Comparison of ENCODE assay signal across 20 cellular contexts in the genomic region with DNA sequence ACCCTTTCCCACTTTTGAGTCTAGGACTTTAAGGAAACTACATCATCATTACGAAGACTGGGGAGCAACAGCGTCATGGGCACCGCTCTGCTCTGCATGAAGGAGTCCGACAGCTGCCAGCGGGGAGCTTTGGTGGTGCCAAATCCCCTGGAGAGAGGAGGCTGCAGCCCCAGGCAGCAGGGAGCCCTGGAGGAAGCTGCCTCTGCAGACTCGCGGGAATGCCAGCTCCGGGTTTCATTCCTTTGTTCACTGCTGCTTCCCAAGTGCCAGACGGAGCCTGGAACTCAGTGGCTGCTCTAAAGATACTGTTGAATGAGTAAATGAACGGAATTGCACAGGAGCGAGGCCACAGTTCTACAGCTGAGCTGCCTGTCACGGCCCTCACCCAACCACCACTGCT.
DNase-seq lines count a peak whose midpoint lies in the region; ATAC-seq and TF ChIP-seq lines count a peak whose summit lies in the region.
"Had no signal": no experiment of that assay in that cellular context is flagged by ENCODE, and none has a peak within 500 bp of the region (broad histone marks: within the 10 kb centered on the region; RNA-seq: fewer than 3 reads in every experiment).

No MANE protein-coding gene starts in this region.

- TF ChIP-seq CTCF in breast epithelium (IDR thresholded peaks at IDR 0.05) (no peak), MCF 10A (IDR thresholded peaks at IDR 0.05; ENCODE audit: unreplicated experiment) (no peak), ascending aorta (IDR thresholded peaks at IDR 0.05) (no peak), lower lobe of right lung (IDR thresholded peaks at IDR 0.05) (no peak), upper lobe of right lung (IDR thresholded peaks at IDR 0.05) (no peak), colonic mucosa (IDR thresholded peaks at IDR 0.05) (no peak)

- H3K4me1 ChIP-seq in breast epithelium, result no peaks in the 10 kb centered on the region
- peaks cover 0 to 13% of the 10 kb centered on the region in 2 donors for H3K4me1 ChIP-seq in ascending aorta
- no peaks in the 10 kb centered on the region for H3K4me1 ChIP-seq in lower lobe of right lung
- H3K4me1 ChIP-seq in upper lobe of right lung, result no peaks in the 10 kb centered on the region
- H3K4me1 ChIP-seq in colonic mucosa, result peaks cover 5% of the 10 kb centered on the region

- no peaks in the 10 kb centered on the region for H3K36me3 ChIP-seq in breast epithelium
- peaks cover 0 to 2% of the 10 kb centered on the region in 2 donors for H3K36me3 ChIP-seq in ascending aorta
- H3K36me3 ChIP-seq in lower lobe of right lung, result no peaks in the 10 kb centered on the region
- no peaks in the 10 kb centered on the region for H3K36me3 ChIP-seq in upper lobe of right lung
- no peaks in the 10 kb centered on the region for H3K36me3 ChIP-seq in colonic mucosa
- H3K36me3 ChIP-seq: SJSA1 had no signal

- H3K27ac ChIP-seq in breast epithelium, result peak overlapping the region; percentile 82 to 96
- H3K27ac ChIP-seq in ascending aorta, result peak overlapping the region; percentile 74 to 93
- no peak overlapping the region for H3K27ac ChIP-seq in lower lobe of right lung
- peak overlapping the region; percentile 65 for H3K27ac ChIP-seq in upper lobe of right lung
- H3K27ac ChIP-seq in colonic mucosa, result no peak overlapping the region
- H3K27ac ChIP-seq: SJSA1, tibial artery had no signal

- POLR2A ChIA-PET in MCF 10A (lab: Yijun Ruan, JAX), result no interaction called here

- no peak overlapping the region for H3K4me3 Mint-ChIP-seq in MCF 10A (ENCODE audit: unreplicated experiment)
- no peak overlapping the region for H3K4me3 Mint-ChIP-seq in activated naive CD4-positive, alpha-beta T cell treated with anti-CD3 and anti-CD28 coated beads for 36 hours
- H3K4me3 Mint-ChIP-seq: activated T-helper 17 cell treated with anti-CD3 and anti-CD28 coated beads, Interleukin-2, amount 50 U/mL, for 72 hours; CD14-positive monocyte; naive thymus-derived CD8-positive, alpha-beta T cell had no signal

- no peaks in the 10 kb centered on the region for H3K9me3 ChIP-seq in breast epithelium
- H3K9me3 ChIP-seq in ascending aorta, result no peaks in the 10 kb centered on the region
- H3K9me3 ChIP-seq in lower lobe of right lung, result no peaks in the 10 kb centered on the region
- H3K9me3 ChIP-seq in upper lobe of right lung, result no peaks in the 10 kb centered on the region
- no peaks in the 10 kb centered on the region for H3K9me3 ChIP-seq in colonic mucosa
- H3K9me3 ChIP-seq: SJSA1, tibial artery had no signal

- H3K4me3 ChIP-seq in breast epithelium (no peak overlapping the region), ascending aorta (no peak overlapping the region), lower lobe of right lung (peak overlapping the region; percentile 30), upper lobe of right lung (no peak overlapping the region), colonic mucosa (no peak overlapping the region)
- H3K4me3 ChIP-seq: SJSA1, smooth muscle cell, tibial artery had no signal

- no peaks in the 10 kb centered on the region for H3K27me3 ChIP-seq in breast epithelium
- H3K27me3 ChIP-seq in ascending aorta, result no peaks in the 10 kb centered on the region
- no peaks in the 10 kb centered on the region for H3K27me3 ChIP-seq in lower lobe of right lung (ENCODE audit: low read depth)
- no peaks in the 10 kb centered on the region for H3K27me3 ChIP-seq in upper lobe of right lung
- H3K27me3 ChIP-seq in colonic mucosa, result no peaks in the 10 kb centered on the region
- H3K27me3 ChIP-seq: SJSA1, tibial artery had no signal

- TF ChIP-seq POLR2A in breast epithelium (IDR thresholded peaks at IDR 0.05), result no peak

- CTCF ChIA-PET in MCF 10A (lab: Yijun Ruan, JAX), result interaction anchor here (0.6 kb wide), 1 partner anchor 62 kb away, joined by 3 read pairs; no protein-coding TSS in a partner anchor
- CTCF ChIA-PET in activated naive CD4-positive, alpha-beta T cell treated with anti-CD3 and anti-CD28 coated beads for 36 hours (lab: Charles Lee), result no interaction called here

- no peak overlapping the region for H3K27ac Mint-ChIP-seq in MCF 10A (ENCODE audit: low read depth, unreplicated experiment)
- H3K27ac Mint-ChIP-seq in activated naive CD4-positive, alpha-beta T cell treated with anti-CD3 and anti-CD28 coated beads for 36 hours, result no peak overlapping the region
- H3K27ac Mint-ChIP-seq: activated T-helper 17 cell treated with anti-CD3 and anti-CD28 coated beads, Interleukin-2, amount 50 U/mL, for 72 hours; CD14-positive monocyte had no signal

- no peaks in the 10 kb centered on the region for H3K9me3 Mint-ChIP-seq in MCF 10A (ENCODE audit: unreplicated experiment)
- no peaks in the 10 kb centered on the region for H3K9me3 Mint-ChIP-seq in activated naive CD4-positive, alpha-beta T cell treated with anti-CD3 and anti-CD28 coated beads for 36 hours
- H3K9me3 Mint-ChIP-seq: activated T-helper 17 cell treated with anti-CD3 and anti-CD28 coated beads, Interleukin-2, amount 50 U/mL, for 72 hours; naive thymus-derived CD8-positive, alpha-beta T cell had no signal

- BruUV-seq in MCF 10A (replicated peaks; lab: Mats Ljungman, UMichigan), result no TSS peak

- H3K9ac ChIP-seq in colonic mucosa (ENCODE audit: low read depth in 2 of 2, low read length in 2 of 2), result no peak overlapping the region

- no peaks in the 10 kb centered on the region for H3K4me1 Mint-ChIP-seq in MCF 10A (ENCODE audit: insufficient read depth, unreplicated experiment)
- no peaks in the 10 kb centered on the region for H3K4me1 Mint-ChIP-seq in activated naive CD4-positive, alpha-beta T cell treated with anti-CD3 and anti-CD28 coated beads for 36 hours (ENCODE audit: low read depth)
- H3K4me1 Mint-ChIP-seq: activated T-helper 17 cell treated with anti-CD3 and anti-CD28 coated beads, Interleukin-2, amount 50 U/mL, for 72 hours; CD14-positive monocyte; naive thymus-derived CD8-positive, alpha-beta T cell had no signal

- no peaks in the 10 kb centered on the region for H3K27me3 Mint-ChIP-seq in MCF 10A (ENCODE audit: insufficient read depth, unreplicated experiment)
- H3K27me3 Mint-ChIP-seq in activated naive CD4-positive, alpha-beta T cell treated with anti-CD3 and anti-CD28 coated beads for 36 hours (ENCODE audit: low read depth), result no peaks in the 10 kb centered on the region
- H3K27me3 Mint-ChIP-seq: activated T-helper 17 cell treated with anti-CD3 and anti-CD28 coated beads, Interleukin-2, amount 50 U/mL, for 72 hours had no signal

- intact Hi-C loops in breast epithelium (cut with DNase I; ENCODE audit: low total_unique reads), result no loop called here
- intact Hi-C loops in MCF 10A (cut with micrococcal nuclease), result no loop called here
- intact Hi-C loops in ascending aorta (cut with DNase I), result loop anchor here (5.0 kb wide), 2 partner anchors 42 to 108 kb away; no protein-coding TSS in a partner anchor
- intact Hi-C loops in lower lobe of right lung (cut with DNase I), result no loop called here
- intact Hi-C loops in upper lobe of right lung (cut with DNase I), result no loop called here
- intact Hi-C loops in colonic mucosa (cut with DNase I), result no loop called here
- intact Hi-C loops in activated naive CD4-positive, alpha-beta T cell treated with anti-CD3 and anti-CD28 coated beads for 36 hours (cut with micrococcal nuclease), result no loop called here

- no peak for DNase-seq in breast epithelium (ENCODE audit: low spot score in 2 of 2)
- no peak for DNase-seq in MCF 10A (ENCODE audit: unreplicated experiment)
- DNase-seq in ascending aorta (ENCODE audit: low spot score in 2 of 2), result no peak
- DNase-seq in lower lobe of right lung, result no peak
- no peak for DNase-seq in upper lobe of right lung
- no peak for DNase-seq in colonic mucosa
- no peak for DNase-seq in activated naive CD4-positive, alpha-beta T cell treated with anti-CD3 and anti-CD28 coated beads for 36 hours
- DNase-seq: 8988T; DMS53; naive thymus-derived CD8-positive, alpha-beta T cell; NCI-H1694 treated with DMSO at 0.1 percent for 48 hours; OCI-M1; T-helper 9 cell; tibial artery had no signal

- H3K36me3 Mint-ChIP-seq in MCF 10A (ENCODE audit: insufficient read depth, unreplicated experiment), result no peaks in the 10 kb centered on the region
- no peaks in the 10 kb centered on the region for H3K36me3 Mint-ChIP-seq in activated naive CD4-positive, alpha-beta T cell treated with anti-CD3 and anti-CD28 coated beads for 36 hours (ENCODE audit: low read depth)
- H3K36me3 Mint-ChIP-seq: CD14-positive monocyte had no signal

- ATAC-seq in lower lobe of right lung (no peak), upper lobe of right lung (no peak), HG02852 (IDR thresholded peaks at IDR 0.05; ENCODE audit: unreplicated experiment) (no peak)
- ATAC-seq: activated T-helper 17 cell treated with anti-CD3 and anti-CD28 coated beads, Interleukin-2, amount 50 U/mL, for 72 hours; HCT116; naive thymus-derived CD8-positive, alpha-beta T cell had no signal

Comparison
In these comparisons a context has a peak if more than half of its experiments do, and no peak if none do; other contexts are left out.
1. H3K27ac ChIP-seq: peak in breast epithelium (2 of 2), ascending aorta (2 of 2) and upper lobe of right lung (single experiment); none in lower lobe of right lung (single experiment) and colonic mucosa (single experiment).